In the genomic region with DNA sequence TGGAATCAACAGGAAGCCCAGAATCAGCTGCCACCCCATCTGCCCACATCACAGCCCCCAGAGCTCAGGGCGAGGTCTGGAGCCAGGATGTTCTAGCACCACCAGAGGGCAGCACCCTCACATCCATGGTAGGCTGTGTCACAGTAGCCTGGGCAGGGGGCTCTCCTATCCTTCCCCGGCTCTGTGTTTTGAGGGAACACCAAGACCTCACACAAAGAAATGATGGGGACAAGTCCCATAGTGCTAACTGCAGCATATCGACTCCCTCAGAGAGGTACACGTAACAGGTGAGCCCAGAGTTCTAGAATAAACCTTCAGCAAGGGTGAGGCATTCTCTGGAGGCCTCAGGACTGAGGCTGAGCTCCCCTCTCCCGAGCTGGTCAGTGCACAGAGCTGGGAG, we compare ENCODE assay signal across 8 cellular contexts. TPM values are rescaled to one million over a fixed set of nuclear protein-coding genes. Genes with fewer than 3 reads are reported as not detected.
DNase-seq lines count a peak whose midpoint lies in the region; ATAC-seq, FAIRE-seq and TF ChIP-seq lines count a peak whose summit lies in the region.

No MANE protein-coding gene starts in this region.

- TF ChIP-seq CTCF in AG10803 (conservative IDR thresholded peaks at IDR 0.05; ENCODE audit: low read length), result peak; percentile 94

- H3K9me3 Mint-ChIP-seq in naive thymus-derived CD8-positive, alpha-beta T cell, result no peaks in the 10 kb centered on the region

- POLR2A ChIA-PET in naive thymus-derived CD8-positive, alpha-beta T cell (lab: Charles Lee), result interaction anchor here (0.9 to 7.6 kb wide), 8 partner anchors 11 to 252 kb away, joined by 3 to 136 read pairs (median 4); partner anchors contain the start of genes LAMTOR5 and RBM15

- H3K4me1 Mint-ChIP-seq in naive thymus-derived CD8-positive, alpha-beta T cell, result peaks cover 34 to 54% (median 50%) of the 10 kb centered on the region in 4 donors

- peak overlapping the region in 8 of 10 donors; percentile 24 to 65 (median 56) for H3K4me3 Mint-ChIP-seq in naive thymus-derived CD8-positive, alpha-beta T cell

- peak; percentile 29 to 41 for ATAC-seq in naive thymus-derived CD8-positive, alpha-beta T cell

- FAIRE-seq in GM19239 (lab: Jason Lieb, UNC) (peak; percentile 64), RCC 7860 (lab: Jason Lieb, UNC) (no peak)

- H3K4me3 ChIP-seq in AG10803 (ENCODE audit: low read length), result no peak overlapping the region

- no peaks in the 10 kb centered on the region for H3K27me3 Mint-ChIP-seq in naive thymus-derived CD8-positive, alpha-beta T cell

- peak overlapping the region; percentile 70 to 96 (median 93) for H3K27ac Mint-ChIP-seq in naive thymus-derived CD8-positive, alpha-beta T cell

- DNase-seq in AG10803 (ENCODE audit: low read depth) (peak; percentile 31), GM19239 (ENCODE audit: insufficient read length, low spot score) (peak; percentile 68), NCI-H82 treated with DMSO at 0.1 percent for 48 hours (lab: John Stamatoyannopoulos, UW; ENCODE audit: unreplicated experiment) (peak; percentile 45), epidermal melanocyte (ENCODE audit: insufficient read length, low spot score) (peak; percentile 71), RCC 7860 (ENCODE audit: low spot score) (no peak)
- peak; percentile 43 for DNase-seq in activated CD8-positive, alpha-beta memory T cell treated with anti-CD3 and anti-CD28 coated beads, Interleukin-2, amount 50 U/mL, for 24 hours (ENCODE audit: extremely low read depth)
- peak; percentile 66 to 91 (median 77) for DNase-seq in naive thymus-derived CD8-positive, alpha-beta T cell
- peak; percentile 63 to 83 (median 70) for DNase-seq in stimulated activated naive CD4-positive, alpha-beta T cell (lab: John Stamatoyannopoulos, UW)

- H3K36me3 Mint-ChIP-seq in naive thymus-derived CD8-positive, alpha-beta T cell, result no peaks in the 10 kb centered on the region

RNA-seq across cellular contexts. Expression of gene KCNC4, which starts 2.3 kb away (rescaled TPM):
- 10 to 100 TPM; 11.9 to 12.7 TPM for total RNA-seq in naive thymus-derived CD8-positive, alpha-beta T cell
- polyA plus RNA-seq in naive thymus-derived CD8-positive, alpha-beta T cell, result 1 to 10 TPM in 2 of 3 donors, under 1 TPM in 1; 0.90 to 3.1 (median 1.9) TPM

RNA-seq across cellular contexts. Expression of gene SLC6A17, which starts 57.5 kb away (rescaled TPM):
- not detected for total RNA-seq in naive thymus-derived CD8-positive, alpha-beta T cell
- polyA plus RNA-seq in naive thymus-derived CD8-positive, alpha-beta T cell, result not detected
